ENCODE assay signal across 8 cellular contexts in the genomic region with DNA sequence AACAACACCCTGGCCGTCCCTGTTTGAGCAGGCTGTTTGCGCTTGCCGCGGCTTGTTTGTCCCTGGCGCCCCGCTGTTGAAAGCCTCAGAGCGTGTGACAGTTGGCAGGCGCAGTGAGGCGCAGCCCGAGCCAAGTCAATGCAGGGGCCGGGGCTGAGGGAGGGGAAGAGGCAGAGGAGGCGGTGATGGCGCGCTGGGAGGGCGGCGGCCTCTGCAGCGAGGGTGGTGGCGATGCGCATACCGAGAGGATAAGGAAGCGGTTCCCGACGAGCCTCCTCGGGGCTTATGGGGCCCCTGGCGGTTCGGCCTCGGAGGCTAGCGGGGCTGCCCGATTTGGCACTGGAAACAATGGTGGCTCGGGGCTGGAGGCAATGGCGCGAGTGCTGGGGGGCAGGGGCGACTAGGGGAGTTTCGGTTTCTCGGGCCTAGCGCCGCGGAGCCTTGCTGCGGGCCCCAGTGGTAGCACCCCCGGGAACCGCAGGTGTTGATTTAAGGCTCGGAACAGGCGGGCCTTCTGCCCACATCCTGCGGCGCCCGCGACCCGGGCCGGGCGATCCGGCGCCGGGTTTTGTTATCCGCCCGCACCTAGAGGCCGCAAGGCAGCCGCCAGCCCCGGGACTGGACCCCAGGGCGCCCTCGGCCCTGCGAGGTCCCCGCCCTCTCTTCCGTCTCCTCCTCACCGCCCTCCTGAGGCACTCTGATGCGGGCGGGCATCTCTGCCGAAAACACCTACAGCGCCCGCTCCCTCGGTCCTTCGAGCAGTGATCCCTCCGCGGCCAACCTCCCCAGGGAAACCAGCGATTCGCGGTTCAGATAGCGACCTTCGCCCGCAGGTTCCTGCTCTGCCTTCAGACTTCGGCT. TPM values are rescaled to one million over a fixed set of nuclear protein-coding genes. Genes with fewer than 3 reads are reported as not detected.
DNase-seq lines count a peak whose midpoint lies in the region; ATAC-seq, FAIRE-seq and TF ChIP-seq lines count a peak whose summit lies in the region.

No MANE protein-coding gene starts in this region.

- 0 to 1% (median 0%) methylated on average over 55 to 80 of the region's 80 CpGs for WGBS in psoas muscle, 3 donors

- H3K27me3 Mint-ChIP-seq in T-helper 1 cell treated with Interleukin-12 subunit alpha and Interleukin-12 subunit beta and Interleukin-4 antibody, amounts not matched to agents 30 μg/mL and 1 μg/mL, for 36 hours (ENCODE audit: low read depth): no peaks in the 10 kb centered on the region

- peak; percentile 76 for TF ChIP-seq POLR2A in GM15510 (IDR thresholded peaks at IDR 0.05; ENCODE audit: borderline replicate concordance, extremely low read depth, insufficient read length)

- H3K36me3 Mint-ChIP-seq in T-helper 1 cell treated with Interleukin-12 subunit alpha and Interleukin-12 subunit beta and Interleukin-4 antibody, amounts not matched to agents 30 μg/mL and 1 μg/mL, for 36 hours (ENCODE audit: low read depth): peaks cover 21% of the 10 kb centered on the region

- H3K4me3 ChIP-seq in right atrium auricular region: peak overlapping the region; percentile 89 to 93
- H3K4me3 ChIP-seq in psoas muscle: peak overlapping the region; percentile 94

- ATAC-seq in HG02885 (IDR thresholded peaks at IDR 0.05; ENCODE audit: poor library complexity, unreplicated experiment) (peak; percentile 65), psoas muscle (peak; percentile 81 to 86 (median 84))

- no peaks in the 10 kb centered on the region for H3K9me3 Mint-ChIP-seq in T-helper 1 cell treated with Interleukin-12 subunit alpha and Interleukin-12 subunit beta and Interleukin-4 antibody, amounts not matched to agents 30 μg/mL and 1 μg/mL, for 36 hours

- H3K27me3 ChIP-seq in right atrium auricular region: no peaks in the 10 kb centered on the region
- no peaks in the 10 kb centered on the region for H3K27me3 ChIP-seq in psoas muscle (ENCODE audit: insufficient read depth in 3 of 3, low read length in 2 of 3)

- intact Hi-C loops in psoas muscle (cut with DNase I): loop anchor here (5.0 kb wide), 2 partner anchors 48 to 68 kb away; no protein-coding TSS in a partner anchor

- H3K27ac Mint-ChIP-seq in T-helper 1 cell treated with Interleukin-12 subunit alpha and Interleukin-12 subunit beta and Interleukin-4 antibody, amounts not matched to agents 30 μg/mL and 1 μg/mL, for 36 hours: peak overlapping the region; percentile 98

- peak; percentile 55 for FAIRE-seq in urothelium cell line (lab: Jason Lieb, UNC)

- no peaks in the 10 kb centered on the region for H3K9me3 ChIP-seq in right atrium auricular region
- H3K9me3 ChIP-seq in psoas muscle: no peaks in the 10 kb centered on the region

- H3K4me3 Mint-ChIP-seq in T-helper 1 cell treated with Interleukin-12 subunit alpha and Interleukin-12 subunit beta and Interleukin-4 antibody, amounts not matched to agents 30 μg/mL and 1 μg/mL, for 36 hours: peak overlapping the region; percentile 91

- TF ChIP-seq CTCF in right atrium auricular region (IDR thresholded peaks at IDR 0.05) (peak in 1 of 2 donors; percentile 9), psoas muscle (IDR thresholded peaks at IDR 0.05) (no peak)

- peaks cover 53% of the 10 kb centered on the region for H3K4me1 Mint-ChIP-seq in T-helper 1 cell treated with Interleukin-12 subunit alpha and Interleukin-12 subunit beta and Interleukin-4 antibody, amounts not matched to agents 30 μg/mL and 1 μg/mL, for 36 hours (ENCODE audit: low read depth)

- H3K27ac ChIP-seq in angular gyrus (ENCODE audit: low read depth, low read length): peak overlapping the region; percentile 99
- H3K27ac ChIP-seq in right atrium auricular region: peak overlapping the region; percentile 99
- H3K27ac ChIP-seq in psoas muscle: peak overlapping the region; percentile 99

- DNase-seq in NCI-H1694 (lab: John Stamatoyannopoulos, UW) (peak; percentile 74), right atrium auricular region (ENCODE audit: low spot score) (peak; percentile 90), psoas muscle (peak; percentile 92 to 96), urothelium cell line (ENCODE audit: low spot score) (peak; percentile 91)

- H3K36me3 ChIP-seq in right atrium auricular region: no peaks in the 10 kb centered on the region
- H3K36me3 ChIP-seq in psoas muscle (ENCODE audit: insufficient read depth in 1 of 2, low read depth in 1 of 2): no peaks in the 10 kb centered on the region

- H3K4me1 ChIP-seq in right atrium auricular region (peaks cover 2 to 31% of the 10 kb centered on the region in 2 donors), psoas muscle (peaks cover 57% of the 10 kb centered on the region)

RNA-seq across cellular contexts. Expression of gene LNPEP, which starts 1.0 kb away (rescaled TPM):
- total RNA-seq in right atrium auricular region: 10 to 100 TPM; 50.2 to 60.0 TPM
- total RNA-seq in psoas muscle: 10 to 100 TPM; 30.4 to 62.8 (median 45.4) TPM
- 10 to 100 TPM in 1 of 3 donors, 1 to 10 TPM in 2; 4.1 to 12.4 (median 4.3) TPM for polyA plus RNA-seq in psoas muscle

RNA-seq across cellular contexts. Expression of gene ERAP2, which starts 58.6 kb away (rescaled TPM):
- total RNA-seq in right atrium auricular region (1 to 10 TPM; 5.5 to 5.9 TPM), psoas muscle (1 to 10 TPM; 3.0 to 6.4 (median 3.2) TPM)
- polyA plus RNA-seq in psoas muscle: 1 to 10 TPM in 1 of 3 donors, under 1 TPM in 2; 0.23 to 4.4 (median 0.55) TPM

Comparison
In these comparisons a context has a peak if more than half of its experiments do, and no peak if none do; other contexts are left out.
1. Peak in every context shown above with its lines: DNase-seq, ATAC-seq, H3K4me3 ChIP-seq and H3K27ac ChIP-seq.